In genomic region chr17:72502111-72502939, GRCh38 we compare ENCODE assay signal across 9 cellular contexts.
DNase-seq lines count a peak whose midpoint lies in the region; ATAC-seq and TF ChIP-seq lines count a peak whose summit lies in the region.
"Had no signal": no experiment of that assay in that cellular context is flagged by ENCODE, and none has a peak within 500 bp of the region (broad histone marks: within the 10 kb centered on the region; RNA-seq: fewer than 3 reads in every experiment).

No MANE protein-coding gene starts in this region.

- H3K9me3 Mint-ChIP-seq in HFFc6 (peaks cover 5% of the 10 kb centered on the region; the same call in 1 of the 2 replicates), brain (peaks cover 3 to 18% (median 13%) of the 10 kb centered on the region in 5 experiments), natural killer cell (no peaks in the 10 kb centered on the region)
- H3K9me3 Mint-ChIP-seq in activated naive CD8-positive, alpha-beta T cell treated with anti-CD3 and anti-CD28 coated beads for 36 hours = no peaks in the 10 kb centered on the region

- ATAC-seq in sciatic nerve (peak; percentile 80), natural killer cell (no peak), HG03354 (IDR thresholded peaks at IDR 0.05; ENCODE audit: poor library complexity, severe bottlenecking, unreplicated experiment) (no peak)

- DNase-seq in HFFc6 (no peak), iPS-NIHi7 (ENCODE audit: extremely low spot score) (peak; percentile 37), sciatic nerve (ENCODE audit: low spot score) (no peak), natural killer cell (no peak)
- DNase-seq in activated effector memory CD4-positive, alpha-beta T cell treated with anti-CD3 and anti-CD28 coated beads, Interleukin-2, amount 50 U/mL, for 16 hours = no peak
- DNase-seq in activated naive CD8-positive, alpha-beta T cell treated with anti-CD3 and anti-CD28 coated beads for 36 hours = no peak
- DNase-seq: sigmoid colon had no signal

- H3K27ac Mint-ChIP-seq in HFFc6 (peak overlapping the region; percentile 77), brain (peak overlapping the region; percentile 88 to 98 (median 95)), natural killer cell (no peak overlapping the region)
- no peak overlapping the region for H3K27ac Mint-ChIP-seq in activated naive CD8-positive, alpha-beta T cell treated with anti-CD3 and anti-CD28 coated beads for 36 hours

- H3K4me3 Mint-ChIP-seq in HFFc6 (peak overlapping the region; percentile 76), brain (peak overlapping the region in 4 of 5 experiments; percentile 9 to 71 (median 47)), natural killer cell (no peak overlapping the region)
- no peak overlapping the region for H3K4me3 Mint-ChIP-seq in activated naive CD8-positive, alpha-beta T cell treated with anti-CD3 and anti-CD28 coated beads for 36 hours

- intact Hi-C loops in sciatic nerve (cut with DNase I) = no loop called here
- intact Hi-C loops in natural killer cell (cut with micrococcal nuclease) = no loop called here

- H3K36me3 Mint-ChIP-seq in HFFc6 (ENCODE audit: low read depth) (peaks cover 9% of the 10 kb centered on the region), brain (peaks cover 11% of the 10 kb centered on the region), natural killer cell (no peaks in the 10 kb centered on the region)
- H3K36me3 Mint-ChIP-seq in activated naive CD8-positive, alpha-beta T cell treated with anti-CD3 and anti-CD28 coated beads for 36 hours = no peaks in the 10 kb centered on the region

- H3K4me1 Mint-ChIP-seq in HFFc6 (ENCODE audit: low read depth) (peaks cover 19% of the 10 kb centered on the region), brain (peaks cover 54% of the 10 kb centered on the region), natural killer cell (no peaks in the 10 kb centered on the region)
- H3K4me1 Mint-ChIP-seq in activated naive CD8-positive, alpha-beta T cell treated with anti-CD3 and anti-CD28 coated beads for 36 hours = no peaks in the 10 kb centered on the region

- no peaks in the 10 kb centered on the region for H3K27me3 Mint-ChIP-seq in HFFc6 (ENCODE audit: insufficient read depth)
- no peaks in the 10 kb centered on the region for H3K27me3 Mint-ChIP-seq in brain
- peaks cover 10 to 13% of the 10 kb centered on the region in 2 donors for H3K27me3 Mint-ChIP-seq in natural killer cell (ENCODE audit: low read depth in 2 of 2)
- peaks cover 18% of the 10 kb centered on the region for H3K27me3 Mint-ChIP-seq in activated naive CD8-positive, alpha-beta T cell treated with anti-CD3 and anti-CD28 coated beads for 36 hours

- TF ChIP-seq CTCF in HFFc6 (IDR thresholded peaks at IDR 0.05) (no peak), brain (conservative IDR thresholded peaks at IDR 0.05) (no peak), natural killer cell (IDR thresholded peaks at IDR 0.05) (no peak)

Comparison
In these comparisons a context has a peak if more than half of its experiments do, and no peak if none do; other contexts are left out.
1. H3K27ac Mint-ChIP-seq: peak in HFFc6 (single experiment) and brain (5 of 5); none in natural killer cell (0 of 2) and activated naive CD8-positive, alpha-beta T cell treated with anti-CD3 and anti-CD28 coated beads for 36 hours (single experiment).
2. H3K4me3 Mint-ChIP-seq: peak in HFFc6 (single experiment) and brain (4 of 5); none in natural killer cell (single experiment) and activated naive CD8-positive, alpha-beta T cell treated with anti-CD3 and anti-CD28 coated beads for 36 hours (single experiment).